ENCODE assay signal across 33 cellular contexts in the genomic region with DNA sequence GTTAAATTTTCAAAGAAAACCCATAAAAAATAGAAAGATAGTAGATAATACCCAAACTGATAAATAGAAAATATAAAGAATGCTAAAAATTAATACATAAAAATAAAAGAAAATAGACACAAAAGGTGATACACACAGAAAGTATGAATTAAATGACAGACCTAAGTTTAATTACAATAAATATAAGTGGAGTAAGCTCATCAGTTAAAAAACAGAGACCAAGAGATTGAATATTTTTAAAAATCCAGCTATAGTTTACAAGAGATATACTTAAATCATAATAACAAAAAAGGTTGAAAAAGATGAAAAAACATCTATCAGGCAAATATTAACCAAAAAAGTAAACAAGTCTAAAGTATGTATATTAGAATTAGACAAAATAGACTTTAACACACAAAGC.
"Had no signal": no experiment of that assay in that cellular context is flagged by ENCODE, and none has a peak within 500 bp of the region (broad histone marks: within the 10 kb centered on the region; RNA-seq: fewer than 3 reads in every experiment).

No MANE protein-coding gene starts in this region.

- FAIRE-seq: astrocyte, TTC549 had no signal

- H3K4me1 ChIP-seq: adrenal gland, body of pancreas, breast epithelium had no signal

- H3K27ac ChIP-seq: adrenal gland, body of pancreas, brain microvascular endothelial cell, breast epithelium, VCaP had no signal

- H3K9me3 ChIP-seq: body of pancreas had no signal

- H3K4me3 ChIP-seq: adrenal gland, body of pancreas, breast epithelium had no signal

- H3K36me3 ChIP-seq: adrenal gland, brain microvascular endothelial cell, breast epithelium had no signal

- H3K27me3 ChIP-seq: adrenal gland, body of pancreas, brain microvascular endothelial cell, breast epithelium had no signal

- DNase-seq: activated B cell treated with CpG ODN at 0.5 μM for 24 hours; activated CD4-positive, alpha-beta memory T cell treated with anti-CD3 and anti-CD28 coated beads for 36 hours; activated CD4-positive, alpha-beta T cell treated with anti-CD3 and anti-CD28 coated beads for 4 hours; activated CD4-positive, alpha-beta T cell treated with anti-CD3 and anti-CD28 coated beads, Interleukin-2, amount 10 ng/mL, durations not matched to agents 24 days and 14 days; activated CD4-positive, alpha-beta T cell treated with anti-CD3 and anti-CD28 coated beads, Interleukin-2, amount 50 U/mL, for 1 hour; activated CD4-positive, alpha-beta T cell treated with anti-CD3 and anti-CD28 coated beads, Interleukin-2, amount 50 U/mL, for 4 hours; activated CD4-positive, CD25-positive, alpha-beta regulatory T cell treated with anti-CD3 and anti-CD28 coated beads, Interleukin-2, amount 50 U/mL, for 72 hours; activated CD8-positive, alpha-beta memory T cell treated with anti-CD3 and anti-CD28 coated beads, Interleukin-2, amount 50 U/mL, for 4 hours; activated CD8-positive, alpha-beta T cell treated with anti-CD3 and anti-CD28 coated beads for 36 hours; activated effector memory CD4-positive, alpha-beta T cell treated with anti-CD3 and anti-CD28 coated beads, Interleukin-2, amount 50 U/mL, for 16 hours; activated gamma-delta T cell treated with Interleukin-2 at 50 U/mL for 16 hours; activated naive CD4-positive, alpha-beta T cell; activated naive CD4-positive, alpha-beta T cell treated with anti-CD3 and anti-CD28 coated beads for 36 hours; activated naive CD4-positive, alpha-beta T cell treated with anti-CD3 and anti-CD28 coated beads, Interleukin-2, amount 50 U/mL, for 16 hours; activated naive CD8-positive, alpha-beta T cell treated with anti-CD3 and anti-CD28 coated beads for 36 hours; activated T-cell treated with anti-CD3 and anti-CD28 coated beads for 4 hours; activated T-cell treated with anti-CD3 and anti-CD28 coated beads, Interleukin-2, amount 50 U/mL, for 1 hour; activated T-cell treated with anti-CD3 and anti-CD28 coated beads, Interleukin-2, amount 50 U/mL, for 48 hours; adrenal gland; amniotic stem cell; aorta; body of pancreas; brain microvascular endothelial cell; central memory CD4-positive, alpha-beta T cell; T-helper 1 cell; T-helper 2 cell; T-helper 9 cell had no signal

- ATAC-seq: activated CD8-positive, alpha-beta T cell treated with anti-CD3 and anti-CD28 coated beads for 36 hours; activated naive CD4-positive, alpha-beta T cell treated with anti-CD3 and anti-CD28 coated beads, Interleukin-2, amount 50 U/mL, for 72 hours; activated T-helper 17 cell treated with anti-CD3 and anti-CD28 coated beads, Interleukin-2, amount 50 U/mL, for 72 hours; body of pancreas had no signal
